Comparison of ENCODE assay signal across 9 cellular contexts in the genomic region with DNA sequence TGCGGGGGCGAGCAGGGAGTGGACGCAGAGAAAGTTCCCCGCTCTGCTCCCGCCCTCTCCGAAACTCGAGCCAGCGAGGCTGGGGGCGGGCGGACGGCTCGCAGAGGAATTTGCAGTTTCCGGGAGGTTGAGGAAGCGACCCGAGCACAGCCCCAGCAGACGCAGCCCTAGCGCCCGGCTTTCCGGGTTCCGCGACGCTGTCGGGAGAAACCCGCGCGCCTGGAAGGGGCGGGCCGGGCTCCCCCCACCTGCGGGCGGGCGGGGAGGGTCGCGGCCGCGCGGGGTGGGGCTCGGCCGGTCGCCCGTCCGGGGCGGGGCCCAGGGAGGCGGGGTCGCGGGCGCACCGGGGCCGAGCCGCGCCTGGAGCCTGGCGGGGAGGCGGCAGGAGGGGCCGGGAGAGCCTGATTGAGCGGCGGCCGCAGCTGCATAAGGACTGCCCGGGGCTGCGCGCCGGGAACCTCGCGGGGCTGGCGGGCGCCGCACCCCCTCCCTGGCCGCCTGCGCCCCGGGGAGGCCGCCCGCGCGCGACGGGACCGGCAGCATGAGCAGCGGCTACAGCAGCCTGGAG. TPM values are rescaled to one million over a fixed set of nuclear protein-coding genes. Genes with fewer than 3 reads are reported as not detected.
DNase-seq lines count a peak whose midpoint lies in the region; ATAC-seq, FAIRE-seq and TF ChIP-seq lines count a peak whose summit lies in the region.
"Had no signal": no experiment of that assay in that cellular context is flagged by ENCODE, and none has a peak within 500 bp of the region (broad histone marks: within the 10 kb centered on the region; RNA-seq: fewer than 3 reads in every experiment).

A gene with protein sequence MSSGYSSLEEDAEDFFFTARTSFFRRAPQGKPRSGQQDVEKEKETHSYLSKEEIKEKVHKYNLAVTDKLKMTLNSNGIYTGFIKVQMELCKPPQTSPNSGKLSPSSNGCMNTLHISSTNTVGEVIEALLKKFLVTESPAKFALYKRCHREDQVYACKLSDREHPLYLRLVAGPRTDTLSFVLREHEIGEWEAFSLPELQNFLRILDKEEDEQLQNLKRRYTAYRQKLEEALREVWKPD (plus strand): TSS at position 404 of the 568 bp plus-strand sequence. CDS start 138 bp downstream, at position 542.

- peak within 1 kb of the TSS; percentile 98 for H3K27ac Mint-ChIP-seq in activated T-helper 1 cell treated with anti-CD3 and anti-CD28 coated beads, Interleukin-12 subunit alpha, Interleukin-12 subunit beta, Interleukin-2, Interleukin-4 antibody, amounts not matched to agents 30 ng/mL and 10 ng/mL and 1 ng/mL, durations not matched to agents 14 hours and 24 hours and 36 hours
- peak within 1 kb of the TSS; percentile 87 for H3K27ac Mint-ChIP-seq in nephron progenitor cell

- ATAC-seq in HG03442 (IDR thresholded peaks at IDR 0.05; ENCODE audit: unreplicated experiment): peak; percentile 51

- H3K27ac ChIP-seq in C4-2B: peak within 1 kb of the TSS; percentile 100
- peak within 1 kb of the TSS; percentile 66 for H3K27ac ChIP-seq in substantia nigra (ENCODE audit: low read depth, low read length, poor library complexity, severe bottlenecking)

- DNase-seq in GM19239 (ENCODE audit: insufficient read length, low spot score) (peak; percentile 56), RKO (ENCODE audit: low spot score) (peak; percentile 75), fibroblast of mammary gland (ENCODE audit: low read depth) (peak; percentile 49), nephron progenitor cell (peak; percentile 84), substantia nigra (lab: John Stamatoyannopoulos, UW) (peak in 36 of 49 donors; percentile 13 to 75 (median 40))
- DNase-seq in activated T-helper 1 cell treated with anti-CD3 and anti-CD28 coated beads, Interleukin-12 subunit alpha, Interleukin-12 subunit beta, Interleukin-2, Interleukin-4 antibody, amounts not matched to agents 30 ng/mL and 10 ng/mL and 1 ng/mL, durations not matched to agents 14 hours and 24 hours and 36 hours (ENCODE audit: low spot score): peak; percentile 76

- H3K27me3 Mint-ChIP-seq in activated T-helper 1 cell treated with anti-CD3 and anti-CD28 coated beads, Interleukin-12 subunit alpha, Interleukin-12 subunit beta, Interleukin-2, Interleukin-4 antibody, amounts not matched to agents 30 ng/mL and 10 ng/mL and 1 ng/mL, durations not matched to agents 14 hours and 24 hours and 36 hours (ENCODE audit: insufficient read depth): no peaks in the 10 kb centered on the region
- H3K27me3 Mint-ChIP-seq in nephron progenitor cell (ENCODE audit: low read depth, poor library complexity): no peaks in the 10 kb centered on the region

- TF ChIP-seq CTCF in C4-2B (conservative IDR thresholded peaks at IDR 0.05) (no peak), fibroblast of mammary gland (conservative IDR thresholded peaks at IDR 0.05; ENCODE audit: control insufficient read depth, insufficient read depth, low read depth, low read length) (no peak), nephron progenitor cell (IDR thresholded peaks at IDR 0.05) (no peak)

- FAIRE-seq in GM19239 (lab: Jason Lieb, UNC): peak; percentile 85
- FAIRE-seq: islet of Langerhans had no signal

- H3K36me3 Mint-ChIP-seq in activated T-helper 1 cell treated with anti-CD3 and anti-CD28 coated beads, Interleukin-12 subunit alpha, Interleukin-12 subunit beta, Interleukin-2, Interleukin-4 antibody, amounts not matched to agents 30 ng/mL and 10 ng/mL and 1 ng/mL, durations not matched to agents 14 hours and 24 hours and 36 hours (ENCODE audit: low read depth): peaks cover 16% of the 10 kb centered on the region
- H3K36me3 Mint-ChIP-seq in nephron progenitor cell (ENCODE audit: low read depth): peaks cover 23% of the 10 kb centered on the region

- intact Hi-C loops in activated T-helper 1 cell treated with anti-CD3 and anti-CD28 coated beads, Interleukin-12 subunit alpha, Interleukin-12 subunit beta, Interleukin-2, Interleukin-4 antibody, amounts not matched to agents 30 ng/mL and 10 ng/mL and 1 ng/mL, durations not matched to agents 14 hours and 24 hours and 36 hours (cut with micrococcal nuclease): loop anchor here (2.0 to 5.0 kb wide), 3 partner anchors 51 to 1692 kb away; a partner anchor contains a TSS

- no peaks in the 10 kb centered on the region for H3K9me3 Mint-ChIP-seq in activated T-helper 1 cell treated with anti-CD3 and anti-CD28 coated beads, Interleukin-12 subunit alpha, Interleukin-12 subunit beta, Interleukin-2, Interleukin-4 antibody, amounts not matched to agents 30 ng/mL and 10 ng/mL and 1 ng/mL, durations not matched to agents 14 hours and 24 hours and 36 hours
- H3K9me3 Mint-ChIP-seq in nephron progenitor cell: no peaks in the 10 kb centered on the region

- peak within 1 kb of the TSS; percentile 97 for H3K4me3 Mint-ChIP-seq in activated T-helper 1 cell treated with anti-CD3 and anti-CD28 coated beads, Interleukin-12 subunit alpha, Interleukin-12 subunit beta, Interleukin-2, Interleukin-4 antibody, amounts not matched to agents 30 ng/mL and 10 ng/mL and 1 ng/mL, durations not matched to agents 14 hours and 24 hours and 36 hours
- H3K4me3 Mint-ChIP-seq in nephron progenitor cell: peak within 1 kb of the TSS; percentile 95

- H3K4me3 ChIP-seq in fibroblast of mammary gland (ENCODE audit: control insufficient read depth, low read depth, low read length): peak within 1 kb of the TSS; percentile 81

- peaks cover 46% of the 10 kb centered on the region for H3K4me1 Mint-ChIP-seq in activated T-helper 1 cell treated with anti-CD3 and anti-CD28 coated beads, Interleukin-12 subunit alpha, Interleukin-12 subunit beta, Interleukin-2, Interleukin-4 antibody, amounts not matched to agents 30 ng/mL and 10 ng/mL and 1 ng/mL, durations not matched to agents 14 hours and 24 hours and 36 hours (ENCODE audit: low read depth)
- H3K4me1 Mint-ChIP-seq in nephron progenitor cell: peaks cover 32% of the 10 kb centered on the region

RNA-seq across cellular contexts. Expression of the gene that starts here (rescaled TPM):
- 37.1 and 38.3 TPM in 2 replicates for total RNA-seq in activated T-helper 1 cell treated with anti-CD3 and anti-CD28 coated beads, Interleukin-12 subunit alpha, Interleukin-12 subunit beta, Interleukin-2, Interleukin-4 antibody, amounts not matched to agents 30 ng/mL and 10 ng/mL and 1 ng/mL, durations not matched to agents 14 hours and 24 hours and 36 hours

Comparison
In these comparisons a context has a peak if more than half of its experiments do, and no peak if none do; other contexts are left out.
1. Peak in every context shown above with its lines: DNase-seq, ATAC-seq, H3K4me3 ChIP-seq and H3K27ac ChIP-seq.